8 cellular contexts compared by ENCODE assay signal in genomic region chr18:23134780-23135678, GRCh38. TPM values are rescaled to one million over a fixed set of nuclear protein-coding genes. Genes with fewer than 3 reads are reported as not detected.
DNase-seq lines count a peak whose midpoint lies in the region; ATAC-seq and TF ChIP-seq lines count a peak whose summit lies in the region.

Gene CABLES1, plus strand, starts transcription at chr18:23135485. Its CDS starts 278 bp downstream, at chr18:23135763.

- no peaks in the 10 kb centered on the region for H3K9me3 Mint-ChIP-seq in chondrocyte (ENCODE audit: low read depth)

- H3K4me1 Mint-ChIP-seq in chondrocyte (ENCODE audit: low read depth): peaks cover 59% of the 10 kb centered on the region

- peak; percentile 59 for TF ChIP-seq POLR2A in IMR-90 (IDR thresholded peaks at IDR 0.05; ENCODE audit: low read depth, low read length)

- peak within 1 kb of the TSS; percentile 88 for H3K14ac ChIP-seq in IMR-90 (replicated peaks; ENCODE audit: low read depth, low read length)

- peak within 1 kb of the TSS; percentile 78; the same call in 1 of the 2 replicates for H3K56ac ChIP-seq in IMR-90 (ENCODE audit: extremely low read depth, insufficient read depth, low read length)

- H2BK5ac ChIP-seq in IMR-90 (ENCODE audit: low read depth, low read length, poor library complexity, severe bottlenecking): peak within 1 kb of the TSS; percentile 80

- peak within 1 kb of the TSS; percentile 82 for H2BK120ac ChIP-seq in IMR-90 (ENCODE audit: low read depth, low read length)

- peak within 1 kb of the TSS; percentile 38 for H2AK9ac ChIP-seq in IMR-90 (replicated peaks; ENCODE audit: low read depth, low read length, poor library complexity)

- H4K91ac ChIP-seq in IMR-90 (ENCODE audit: insufficient read depth, low read depth, low read length): peak within 1 kb of the TSS; percentile 50

- H3K27me3 Mint-ChIP-seq in chondrocyte (ENCODE audit: low read depth): no peaks in the 10 kb centered on the region

- CTCF ChIA-PET in IMR-90 (lab: Yijun Ruan, JAX): interaction anchor here (0.6 kb wide), 1 partner anchor 115 kb away, joined by 4 read pairs; no protein-coding TSS in a partner anchor

- no TSS peak for BruUV-seq in IMR-90 (replicated peaks; lab: Mats Ljungman, UMichigan)

- H3K36me3 ChIP-seq in IMR-90 (ENCODE audit: control insufficient read depth, insufficient read depth, low read length): peaks cover 5% of the 10 kb centered on the region

- H4K8ac ChIP-seq in IMR-90 (ENCODE audit: low read depth in 2 of 2, low read length in 2 of 2): peak within 1 kb of the TSS; percentile 64 to 70; a peak in 2 of 4 replicates

- ATAC-seq in GM19025 (IDR thresholded peaks at IDR 0.05; ENCODE audit: low read depth, unreplicated experiment) (peak; percentile 34), IMR-90 (ENCODE audit: low read depth) (peak; percentile 42), left colon (peak; percentile 47)

- peaks cover 30% of the 10 kb centered on the region for H4K20me1 ChIP-seq in IMR-90 (ENCODE audit: insufficient read depth, low read length)

- no peak for TF ChIP-seq RAD21 in IMR-90 (IDR thresholded peaks at IDR 0.05; ENCODE audit: low read length)

- POLR2A ChIA-PET in IMR-90 (lab: Charles Lee; ENCODE audit: unreplicated experiment): interaction anchor here (0.5 kb wide), 1 partner anchor 13 kb away, joined by 3 read pairs; no protein-coding TSS in a partner anchor

- peaks cover 14% of the 10 kb centered on the region for H3K9me1 ChIP-seq in IMR-90 (ENCODE audit: insufficient read depth, low read length)

- peak within 1 kb of the TSS; percentile 36; the same call in 1 of the 2 replicates for H3K18ac ChIP-seq in IMR-90 (ENCODE audit: low read depth, low read length)

- WGBS in IMR-90 (ENCODE audit: extremely low coverage in 2 of 2, insufficient read length in 1 of 2), 2 experiments: 7% methylated on average over 45 of the region's 89 CpGs; no CpG with 5 or more reads in 1 of the 2 experiments

- H3K4me3 Mint-ChIP-seq in chondrocyte (ENCODE audit: unreplicated experiment): peak within 1 kb of the TSS; percentile 81

- H2BK20ac ChIP-seq in IMR-90 (ENCODE audit: low read depth, low read length): peak within 1 kb of the TSS; percentile 17

- H3K36me3 Mint-ChIP-seq in chondrocyte (ENCODE audit: low read depth): peaks cover 2% of the 10 kb centered on the region

- no peaks in the 10 kb centered on the region for H3K9me3 ChIP-seq in IMR-90 (ENCODE audit: control insufficient read depth, insufficient read depth, low read length)

- peak within 1 kb of the TSS; percentile 79 for H3K4me3 ChIP-seq in IMR-90 (ENCODE audit: insufficient read depth, low read depth, low read length)

- peaks cover 12% of the 10 kb centered on the region for H3K4me1 ChIP-seq in IMR-90 (ENCODE audit: control insufficient read depth, insufficient read depth, low read length)

- H2AFZ ChIP-seq in IMR-90 (replicated peaks; ENCODE audit: low read length, poor library complexity): peak within 1 kb of the TSS; percentile 91

- in situ Hi-C loops in IMR-90 (cut with MboI; ENCODE audit: low sequenced_read_pairs): loop anchor here (5.0 to 10.0 kb wide), 2 partner anchors 240 to 277 kb away; no protein-coding TSS in a partner anchor

- peak within 1 kb of the TSS; percentile 86 for H3K4me2 ChIP-seq in IMR-90 (ENCODE audit: low read depth, low read length)

- peak within 1 kb of the TSS; percentile 83 for H3K9ac ChIP-seq in IMR-90 (ENCODE audit: low read depth, low read length)

- intact Hi-C loops in IMR-90 (cut with micrococcal nuclease): loop anchor here (1.0 to 5.0 kb wide), 5 partner anchors 72 to 243 kb away; no protein-coding TSS in a partner anchor
- intact Hi-C loops in left colon (cut with DNase I, micrococcal nuclease): loop anchor here (10.0 kb wide), 2 partner anchors 240 to 250 kb away; no protein-coding TSS in a partner anchor

- peak within 1 kb of the TSS; percentile 11; the same call in 1 of the 2 replicates for H4K5ac ChIP-seq in IMR-90 (ENCODE audit: low read depth, low read length)

- H2BK15ac ChIP-seq in IMR-90 (ENCODE audit: low read depth, low read length): peak within 1 kb of the TSS; percentile 71; the same call in 1 of the 3 replicates

- peak within 1 kb of the TSS; percentile 92 for H3K27ac ChIP-seq in C4-2B
- H3K27ac ChIP-seq in IMR-90 (ENCODE audit: insufficient read depth, low read length): peak within 1 kb of the TSS; percentile 72

- peak within 1 kb of the TSS; percentile 73 for H3K27ac Mint-ChIP-seq in chondrocyte (ENCODE audit: unreplicated experiment)

- H3K27me3 ChIP-seq in IMR-90 (ENCODE audit: control insufficient read depth, insufficient read depth, low read length): no peaks in the 10 kb centered on the region

- peaks cover 22 to 42% of the 10 kb centered on the region in 2 experiments for H3K79me1 ChIP-seq in IMR-90 (ENCODE audit: low read depth in 1 of 2, low read length in 2 of 2)

- peak within 1 kb of the TSS; percentile 93 for H3K23ac ChIP-seq in IMR-90 (ENCODE audit: low read depth, low read length)

- H2AK5ac ChIP-seq in IMR-90 (ENCODE audit: low read depth, low read length): peak within 1 kb of the TSS; percentile 27

- H3K4ac ChIP-seq in IMR-90 (ENCODE audit: low read depth, low read length): peak within 1 kb of the TSS; percentile 78

- no peak for TF ChIP-seq CTCF in C4-2B (conservative IDR thresholded peaks at IDR 0.05)
- TF ChIP-seq CTCF in IMR-90 (conservative IDR thresholded peaks at IDR 0.05; ENCODE audit: low read depth, low read length): no peak
- TF ChIP-seq CTCF in chondrocyte (IDR thresholded peaks at IDR 0.05): no peak

- DNase-seq in IMR-90 (peak; percentile 59), SW480 (ENCODE audit: low spot score) (peak; percentile 69), chondrocyte (ENCODE audit: low spot score) (no peak), left colon (peak; percentile 59 to 71), putamen (ENCODE audit: low spot score) (no peak)
- peak; percentile 9 for DNase-seq in stimulated activated CD4-positive, alpha-beta T cell treated with anti-CD3 and anti-CD28 coated beads, Interleukin-1b, Interleukin-23, amount 100 ng/mL, for 48 hours

- dilution Hi-C loops in IMR-90 (cut with HindIII; ENCODE audit: low sequenced_read_pairs, unreplicated experiment): no loop called here

TF ChIP-seq in IMR-90, 13 proteins besides CTCF, POLR2A, EP300 and RAD21:
- TF ChIP-seq FOS (IDR thresholded peaks at IDR 0.05; ENCODE audit: low read depth, low read length) (no peak), SMC3 (IDR thresholded peaks at IDR 0.05; ENCODE audit: low read depth, low read length) (no peak), MAZ (IDR thresholded peaks at IDR 0.05; ENCODE audit: borderline replicate concordance, low read depth, low read length) (no peak), BHLHE40 (IDR thresholded peaks at IDR 0.05; ENCODE audit: low read depth, low read length) (peak; percentile 78), NFE2L2 (IDR thresholded peaks at IDR 0.05; ENCODE audit: low read depth, low read length) (no peak), MAFK (IDR thresholded peaks at IDR 0.05; ENCODE audit: low read depth, low read length) (no peak), USF2 (IDR thresholded peaks at IDR 0.05; ENCODE audit: low read depth, low read length) (peak; percentile 69), RFX5 (IDR thresholded peaks at IDR 0.05; ENCODE audit: low read depth, low read length) (no peak), ELK1 (IDR thresholded peaks at IDR 0.05; ENCODE audit: borderline replicate concordance, low read depth, low read length) (no peak), CEBPB (IDR thresholded peaks at IDR 0.05; ENCODE audit: low read depth, low read length) (no peak), MXI1 (IDR thresholded peaks at IDR 0.05; ENCODE audit: borderline replicate concordance, low read depth, low read length) (0 out of 2 replicates have a peak, but pooled peaks have one; percentile 15)

RNA-seq across cellular contexts. Expression of gene CABLES1, which starts in this region (rescaled TPM):
- 4.7 and 5.7 TPM in 2 replicates for total RNA-seq in IMR-90 (2012; rRNA removed)
- 4.4 and 4.7 TPM in 2 replicates for polyA plus RNA-seq in IMR-90 (2012; rRNA removed)
- 2.2 and 5.2 TPM in 2 replicates for polyA plus RNA-seq in IMR-90 (2012; cell fraction: cytosol; rRNA removed)
- 3.2 and 7.3 TPM in 2 replicates for polyA plus RNA-seq in IMR-90 (2012; cell fraction: nucleus; rRNA removed; ENCODE audit: low replicate concordance)
- 26.2 to 46.3 TPM (median 29.3 TPM) in 3 replicates for total RNA-seq in chondrocyte
- 10 to 100 TPM in 1 of 2 donors, 1 to 10 TPM in 1; 9.4 to 11.0 TPM for total RNA-seq in left colon

Comparison
In these comparisons a context has a peak if more than half of its experiments do, and no peak if none do; other contexts are left out.
1. DNase-seq: peak in IMR-90 (single experiment), SW480 (single experiment), left colon (2 of 2) and stimulated activated CD4-positive, alpha-beta T cell treated with anti-CD3 and anti-CD28 coated beads, Interleukin-1b, Interleukin-23, amount 100 ng/mL, for 48 hours (single experiment); none in chondrocyte (single experiment) and putamen (single experiment).
2. Peak in every context shown above with its lines, with median percentiles within 50 percentile points of each other: ATAC-seq.